25 cellular contexts compared by ENCODE assay signal in genomic region chr5:131196331-131196730, GRCh38.
"Had no signal": no experiment of that assay in that cellular context is flagged by ENCODE, and none has a peak within 500 bp of the region (broad histone marks: within the 10 kb centered on the region; RNA-seq: fewer than 3 reads in every experiment).

No MANE protein-coding gene starts in this region.

- H3K27ac Mint-ChIP-seq: activated naive CD4-positive, alpha-beta T cell treated with anti-CD3 and anti-CD28 coated beads for 36 hours; activated naive CD8-positive, alpha-beta T cell treated with anti-CD3 and anti-CD28 coated beads for 36 hours; progenitor cell of endocrine pancreas had no signal

- H3K4me1 ChIP-seq: adrenal gland, body of pancreas, colonic mucosa, right lobe of liver, testis had no signal

- H3K4me3 ChIP-seq: adrenal gland, body of pancreas, colonic mucosa, heart left ventricle, ovary, right lobe of liver, testis, transverse colon had no signal

- DNase-seq: activated CD4-positive, alpha-beta T cell treated with anti-CD3 and anti-CD28 coated beads for 48 hours; activated CD4-positive, alpha-beta T cell treated with anti-CD3 and anti-CD28 coated beads, Interleukin-2, amount 50 U/mL, for 48 hours; activated CD8-positive, alpha-beta memory T cell treated with anti-CD3 and anti-CD28 coated beads for 24 hours; activated effector memory CD4-positive, alpha-beta T cell treated with anti-CD3 and anti-CD28 coated beads, Interleukin-2, amount 50 U/mL, for 16 hours; activated naive CD4-positive, alpha-beta T cell treated with anti-CD3 and anti-CD28 coated beads for 36 hours; activated naive CD8-positive, alpha-beta T cell treated with anti-CD3 and anti-CD28 coated beads for 36 hours; adrenal gland; aorta; body of pancreas; colonic mucosa; effector CD8-positive, alpha-beta T cell; erythroblast; heart left ventricle; midbrain; naive thymus-derived CD4-positive, alpha-beta T cell; ovary; right lobe of liver; stimulated activated CD4-positive, alpha-beta T cell treated with anti-CD3 and anti-CD28 coated beads, Interleukin-2, amount 100 ng/mL, for 48 hours; stimulated activated naive CD8-positive, alpha-beta T cell treated with anti-CD3 and anti-CD28 coated beads, Interleukin-15, Interleukin-2, amounts not matched to agents 100 U/mL and 50 U/mL, for 24 hours; T1000; testis; transverse colon; WERI-Rb-1 had no signal

- H3K36me3 ChIP-seq: adrenal gland, colonic mucosa, ovary, WERI-Rb-1 had no signal

- H3K9me3 ChIP-seq: adrenal gland, body of pancreas, colonic mucosa, heart left ventricle, ovary, right lobe of liver, testis, transverse colon had no signal

- H3K27ac ChIP-seq: adrenal gland, body of pancreas, colonic mucosa, heart left ventricle, ovary, right lobe of liver, testis, transverse colon, WERI-Rb-1 had no signal

- H3K9me3 Mint-ChIP-seq: activated naive CD4-positive, alpha-beta T cell treated with anti-CD3 and anti-CD28 coated beads for 36 hours; activated naive CD8-positive, alpha-beta T cell treated with anti-CD3 and anti-CD28 coated beads for 36 hours; naive thymus-derived CD4-positive, alpha-beta T cell had no signal

- ATAC-seq: activated CD4-positive, CD25-positive, alpha-beta regulatory T cell treated with anti-CD3 and anti-CD28 coated beads, Interleukin-2, amount 50 U/mL, for 24 hours; body of pancreas; heart left ventricle; naive thymus-derived CD4-positive, alpha-beta T cell; right lobe of liver; stimulated activated naive CD8-positive, alpha-beta T cell treated with anti-CD3 and anti-CD28 coated beads, Interleukin-15, Interleukin-2, amounts not matched to agents 100 U/mL and 50 U/mL, for 24 hours had no signal

- H3K27me3 Mint-ChIP-seq: activated naive CD8-positive, alpha-beta T cell treated with anti-CD3 and anti-CD28 coated beads for 36 hours; naive thymus-derived CD4-positive, alpha-beta T cell; progenitor cell of endocrine pancreas had no signal

- H3K27me3 ChIP-seq: adrenal gland, body of pancreas, colonic mucosa, heart left ventricle, ovary, right lobe of liver, testis, transverse colon had no signal

- H3K4me3 Mint-ChIP-seq: activated naive CD4-positive, alpha-beta T cell treated with anti-CD3 and anti-CD28 coated beads for 36 hours; activated naive CD8-positive, alpha-beta T cell treated with anti-CD3 and anti-CD28 coated beads for 36 hours; naive thymus-derived CD4-positive, alpha-beta T cell had no signal
